ENCODE assay signal across 15 cellular contexts in the genomic region with DNA sequence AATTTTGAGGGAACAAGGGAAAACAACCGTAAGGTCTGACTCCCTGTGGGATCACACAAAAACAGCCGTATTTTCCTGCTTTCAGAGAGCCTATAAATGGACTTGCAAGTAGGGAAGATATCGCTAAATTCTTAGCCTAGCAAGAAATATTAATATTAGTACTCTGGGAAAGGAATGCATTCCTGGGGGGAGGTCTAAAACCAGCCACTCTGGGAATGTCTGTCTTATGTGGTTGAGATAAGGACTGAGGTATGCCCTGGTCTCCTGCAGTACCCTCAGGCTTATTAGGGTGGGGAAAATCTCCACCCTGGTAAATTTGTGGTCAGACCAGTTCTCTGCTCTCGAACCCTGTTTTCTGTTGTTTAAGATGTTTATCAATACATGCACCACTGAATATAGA. TPM values are rescaled to one million over a fixed set of nuclear protein-coding genes. Genes with fewer than 3 reads are reported as not detected.
"Had no signal": no experiment of that assay in that cellular context is flagged by ENCODE, and none has a peak within 500 bp of the region (broad histone marks: within the 10 kb centered on the region; RNA-seq: fewer than 3 reads in every experiment).

No MANE protein-coding gene starts in this region.

RNA-seq across cellular contexts. Expression of a gene that starts 16.0 kb away (rescaled TPM):
- total RNA-seq: activated B cell treated with CpG ODN at 0.5 μM for 24 hours; activated CD4-positive, alpha-beta memory T cell treated with anti-CD3 and anti-CD28 coated beads for 36 hours; activated CD4-positive, alpha-beta memory T cell treated with anti-CD3 and anti-CD28 coated beads, Interleukin-2, amount 10 ng/mL, durations not matched to agents 7 days and 5 days; activated CD4-positive, alpha-beta T cell treated with anti-CD3 and anti-CD28 coated beads for 36 hours; activated CD4-positive, alpha-beta T cell treated with anti-CD3 and anti-CD28 coated beads, Interleukin-2, amount 10 ng/mL, durations not matched to agents 24 days and 14 days; activated CD4-positive, alpha-beta T cell treated with anti-CD3 and anti-CD28 coated beads, Interleukin-2, amount 10 ng/mL, durations not matched to agents 7 days and 5 days; activated CD8-positive, alpha-beta memory T cell treated with anti-CD3 and anti-CD28 coated beads for 36 hours; activated CD8-positive, alpha-beta memory T cell treated with anti-CD3 and anti-CD28 coated beads, Interleukin-2, amount 10 ng/mL, durations not matched to agents 7 days and 5 days; activated CD8-positive, alpha-beta T cell treated with anti-CD3 and anti-CD28 coated beads for 36 hours; activated CD8-positive, alpha-beta T cell treated with anti-CD3 and anti-CD28 coated beads, Interleukin-2, amount 10 ng/mL, durations not matched to agents 7 days and 5 days; T-cell; T-helper 1 cell treated with Interleukin-12 subunit alpha and Interleukin-12 subunit beta and Interleukin-4 antibody, amounts not matched to agents 30 ng/mL and 1 ng/mL, for 36 hours; T-helper 17 cell; T-helper 2 cell treated with Interferon-gamma antibody and Interleukin-4, amounts not matched to agents 100 ng/mL and 5 ng/mL, for 36 hours; WTC11 had no signal
